Comparison of ENCODE assay signal across 1 cellular context in genomic region chr2:69269330-69269729, GRCh38.
TF ChIP-seq lines count a peak whose summit lies in the region.

No MANE protein-coding gene starts in this region.

TF ChIP-seq in HepG2, 621 proteins besides CTCF, POLR2A, EP300 and RAD21 (continued from another document):
- TF ChIP-seq FOSL2 (CRISPR knock-in tag; IDR thresholded peaks at IDR 0.05) (no peak), NFYB (CRISPR knock-in tag; IDR thresholded peaks at IDR 0.05) (no peak)
TF ChIP-seq in HepG2: peak in this region for 1.
